ENCODE assay signal across 19 cellular contexts in genomic region chr15:44670087-44670945, GRCh38. TPM values are rescaled to one million over a fixed set of nuclear protein-coding genes. Genes with fewer than 3 reads are reported as not detected.
DNase-seq lines count a peak whose midpoint lies in the region; ATAC-seq and TF ChIP-seq lines count a peak whose summit lies in the region.
"Had no signal": no experiment of that assay in that cellular context is flagged by ENCODE, and none has a peak within 500 bp of the region (broad histone marks: within the 10 kb centered on the region; RNA-seq: fewer than 3 reads in every experiment).

No MANE protein-coding gene starts in this region.

- WGBS in spleen, 5 donors = 84 to 95% (median 87%) methylated on average over 6 of the region's 6 CpGs

- H3K9me3 ChIP-seq in OCI-LY7 (ENCODE audit: low read length) (no peaks in the 10 kb centered on the region), spleen (no peaks in the 10 kb centered on the region)
- H3K9me3 ChIP-seq: A549, gastroesophageal sphincter, sigmoid colon, upper lobe of left lung had no signal

- peak overlapping the region; percentile 52 for H3K27ac Mint-ChIP-seq in activated CD4-positive, alpha-beta T cell treated with anti-CD3 and anti-CD28 coated beads, Interleukin-2, amount 10 ng/mL, durations not matched to agents 7 days and 5 days
- H3K27ac Mint-ChIP-seq in central memory CD8-positive, alpha-beta T cell (ENCODE audit: low read depth) = peak overlapping the region; percentile 75

- BruUV-seq in OCI-LY7 (replicated peaks; lab: Mats Ljungman, UMichigan) = no TSS peak

- peaks cover 89% of the 10 kb centered on the region for H3K4me1 Mint-ChIP-seq in activated CD4-positive, alpha-beta T cell treated with anti-CD3 and anti-CD28 coated beads, Interleukin-2, amount 10 ng/mL, durations not matched to agents 7 days and 5 days
- peaks cover 67% of the 10 kb centered on the region for H3K4me1 Mint-ChIP-seq in central memory CD8-positive, alpha-beta T cell

- no peaks in the 10 kb centered on the region for H3K79me2 ChIP-seq in OCI-LY7 (ENCODE audit: insufficient read depth, low read depth, low read length)

- DNase-seq in activated CD4-positive, alpha-beta T cell treated with anti-CD3 and anti-CD28 coated beads, Interleukin-2, amount 10 ng/mL, durations not matched to agents 7 days and 5 days = no peak
- no peak for DNase-seq in activated CD4-positive, alpha-beta T cell treated with anti-CD3 and anti-CD28 coated beads for 48 hours
- DNase-seq in OCI-LY7 (ENCODE audit: low spot score) = peak; percentile 61
- DNase-seq in central memory CD8-positive, alpha-beta T cell (ENCODE audit: low spot score in 2 of 2) = no peak
- DNase-seq in spleen = no peak
- DNase-seq in NOMO-1 (lab: John Stamatoyannopoulos, UW; ENCODE audit: unreplicated experiment in 2 of 2) = no peak
- DNase-seq in NCI-H1092 treated with DMSO at 0.1 percent for 48 hours (lab: John Stamatoyannopoulos, UW) = no peak
- DNase-seq in DMS 273 treated with DMSO at 0.1 percent for 48 hours (lab: John Stamatoyannopoulos, UW) = no peak
- DNase-seq: activated T-cell treated with anti-CD3 and anti-CD28 coated beads, Interleukin-2, amount 50 U/mL, for 48 hours; mesendoderm; NCI-H748 treated with DMSO at 0.1 percent for 48 hours; nucleus accumbens; sigmoid colon; SW 1271; upper lobe of left lung had no signal

- H3K9me3 Mint-ChIP-seq in activated CD4-positive, alpha-beta T cell treated with anti-CD3 and anti-CD28 coated beads, Interleukin-2, amount 10 ng/mL, durations not matched to agents 7 days and 5 days = no peaks in the 10 kb centered on the region
- no peaks in the 10 kb centered on the region for H3K9me3 Mint-ChIP-seq in central memory CD8-positive, alpha-beta T cell

- H3K36me3 ChIP-seq in OCI-LY7 (ENCODE audit: insufficient read depth, low read length) (no peaks in the 10 kb centered on the region), spleen (peaks cover 0 to 17% (median 0%) of the 10 kb centered on the region in 6 donors)
- H3K36me3 ChIP-seq: gastroesophageal sphincter, sigmoid colon, upper lobe of left lung had no signal

- intact Hi-C loops in OCI-LY7 (cut with micrococcal nuclease; ENCODE audit: unreplicated experiment) (no loop called here), spleen (cut with DNase I; ENCODE audit: low total_unique reads) (no loop called here)

- no peak for TF ChIP-seq CTCF in OCI-LY7 (conservative IDR thresholded peaks at IDR 0.05; ENCODE audit: low read length)
- no peak for TF ChIP-seq CTCF in spleen (IDR thresholded peaks at IDR 0.05 in 8 of 11, conservative IDR thresholded peaks at IDR 0.05 in 3 of 11)

- CTCF ChIA-PET in activated CD4-positive, alpha-beta T cell treated with anti-CD3 and anti-CD28 coated beads, Interleukin-2, amount 10 ng/mL, durations not matched to agents 7 days and 5 days (lab: Charles Lee) = interaction anchor here (0.7 to 10.0 kb wide), 7 partner anchors 10 to 68 kb away, joined by 3 to 287 read pairs (median 5); partner anchors contain the start of genes B2M, PATL2 and TRIM69
- CTCF ChIA-PET in OCI-LY7 (lab: Charles Lee; ENCODE audit: unreplicated experiment) = no interaction called here

- no peak overlapping the region for H3K4me3 Mint-ChIP-seq in activated CD4-positive, alpha-beta T cell treated with anti-CD3 and anti-CD28 coated beads, Interleukin-2, amount 10 ng/mL, durations not matched to agents 7 days and 5 days
- peak overlapping the region; percentile 29 for H3K4me3 Mint-ChIP-seq in central memory CD8-positive, alpha-beta T cell

- POLR2A ChIA-PET in activated CD4-positive, alpha-beta T cell treated with anti-CD3 and anti-CD28 coated beads, Interleukin-2, amount 10 ng/mL, durations not matched to agents 7 days and 5 days (lab: Charles Lee) = interaction anchor here (1.2 kb wide), 1 partner anchor 49 kb away, joined by 7 read pairs; no protein-coding TSS in a partner anchor
- POLR2A ChIA-PET in OCI-LY7 (lab: Charles Lee) = interaction anchor here (0.6 to 1.6 kb wide), 7 partner anchors 10 to 131 kb away, joined by 3 to 6 read pairs (median 4); partner anchors contain the start of gene TRIM69

- H3K4me1 ChIP-seq in OCI-LY7 (ENCODE audit: insufficient read depth, low read length, poor library complexity, severe bottlenecking) (peaks cover 61% of the 10 kb centered on the region), spleen (peaks cover 12 to 96% (median 68%) of the 10 kb centered on the region in 6 donors)
- H3K4me1 ChIP-seq: A549, gastroesophageal sphincter, sigmoid colon had no signal

- peak overlapping the region; percentile 46 for H3K4me2 ChIP-seq in OCI-LY7 (ENCODE audit: low read length)
- H3K4me2 ChIP-seq: A549 had no signal

- H2AFZ ChIP-seq in OCI-LY7 (ENCODE audit: low read length) = peak overlapping the region; percentile 45; the same call in 1 of the 2 replicates

- no peaks in the 10 kb centered on the region for H4K20me1 ChIP-seq in OCI-LY7 (ENCODE audit: insufficient read depth, low read length)

- peaks cover 24% of the 10 kb centered on the region for H3K36me3 Mint-ChIP-seq in activated CD4-positive, alpha-beta T cell treated with anti-CD3 and anti-CD28 coated beads, Interleukin-2, amount 10 ng/mL, durations not matched to agents 7 days and 5 days (ENCODE audit: low read depth)
- peaks cover 18% of the 10 kb centered on the region for H3K36me3 Mint-ChIP-seq in central memory CD8-positive, alpha-beta T cell (ENCODE audit: insufficient read depth)

- no peaks in the 10 kb centered on the region for H3K9me2 ChIP-seq in OCI-LY7 (ENCODE audit: insufficient read depth, low read length)

- H3K27me3 Mint-ChIP-seq in activated CD4-positive, alpha-beta T cell treated with anti-CD3 and anti-CD28 coated beads, Interleukin-2, amount 10 ng/mL, durations not matched to agents 7 days and 5 days = no peaks in the 10 kb centered on the region
- H3K27me3 Mint-ChIP-seq in central memory CD8-positive, alpha-beta T cell = no peaks in the 10 kb centered on the region

- no peaks in the 10 kb centered on the region for H3K27me3 ChIP-seq in spleen (replicated peaks in 1 of 7)
- H3K27me3 ChIP-seq: sigmoid colon, upper lobe of left lung had no signal

- TF ChIP-seq POLR2A in spleen (IDR thresholded peaks at IDR 0.05) = no peak

- H3K4me3 ChIP-seq in OCI-LY7 (ENCODE audit: low read depth, low read length, poor library complexity, severe bottlenecking) (no peak overlapping the region), spleen (no peak overlapping the region)
- H3K4me3 ChIP-seq: A549, coronary artery, gastroesophageal sphincter, sigmoid colon, upper lobe of left lung had no signal

- H3K27ac ChIP-seq in OCI-LY7 (ENCODE audit: low read depth, low read length, poor library complexity, severe bottlenecking) = peak overlapping the region; percentile 59
- peak overlapping the region in 7 of 8 donors; percentile 27 to 100 (median 63) for H3K27ac ChIP-seq in spleen
- H3K27ac ChIP-seq: A549, coronary artery, epithelial cell of prostate, gastroesophageal sphincter, sigmoid colon, upper lobe of left lung had no signal

- ATAC-seq in central memory CD8-positive, alpha-beta T cell (replicated peaks; ENCODE audit: extremely low read depth, poor library complexity, severe bottlenecking) = no peak
- ATAC-seq: A549, gastroesophageal sphincter had no signal

RNA-seq across cellular contexts. Expression of gene SPG11, which starts 6.9 kb away (rescaled TPM):
- 10 to 100 TPM; 69.2 to 77.6 TPM for total RNA-seq in activated CD4-positive, alpha-beta T cell treated with anti-CD3 and anti-CD28 coated beads, Interleukin-2, amount 10 ng/mL, durations not matched to agents 7 days and 5 days
- 65.2 and 69.1 TPM in 2 replicates for total RNA-seq in OCI-LY7 (2014; rRNA removed; shearing (Covaris generic))
- 92.8 and 126 TPM in 2 replicates for total RNA-seq in OCI-LY7 (2022)
- total RNA-seq in spleen = 100 to 1,000 TPM; 119 to 218 (median 143) TPM
- 10 to 100 TPM; 37.4 to 53.2 (median 41.2) TPM for polyA plus RNA-seq in spleen

RNA-seq across cellular contexts. Expression of gene PATL2, which starts 40.8 kb away (rescaled TPM):
- total RNA-seq in activated CD4-positive, alpha-beta T cell treated with anti-CD3 and anti-CD28 coated beads, Interleukin-2, amount 10 ng/mL, durations not matched to agents 7 days and 5 days = 10 to 100 TPM; 15.9 to 20.5 TPM
- total RNA-seq in OCI-LY7 (2014; rRNA removed; shearing (Covaris generic)) = 1.1 and 4.8 TPM in 2 replicates
- total RNA-seq in OCI-LY7 (2022) (8.6 and 8.8 TPM in 2 replicates), spleen (10 to 100 TPM; 17.0 to 36.9 (median 28.3) TPM)
- 10 to 100 TPM; 26.0 to 64.2 (median 35.6) TPM for polyA plus RNA-seq in spleen

RNA-seq across cellular contexts. Expression of gene B2M, which starts 41.0 kb away (rescaled TPM):
- over 10,000 TPM in 1 of 2 experiments, 1,000 to 10,000 TPM in 1; 9,253 to 11,726 TPM for total RNA-seq in activated CD4-positive, alpha-beta T cell treated with anti-CD3 and anti-CD28 coated beads, Interleukin-2, amount 10 ng/mL, durations not matched to agents 7 days and 5 days
- 1,738 and 1,761 TPM in 2 replicates for total RNA-seq in OCI-LY7 (2014; rRNA removed; shearing (Covaris generic))
- total RNA-seq in OCI-LY7 (2022) (1,161 and 1,369 TPM in 2 replicates), spleen (over 10,000 TPM in 1 of 7 donors, 1,000 to 10,000 TPM in 6; 5,238 to 10,333 (median 6,268) TPM)
- polyA plus RNA-seq in spleen = 1,000 to 10,000 TPM; 3,969 to 5,676 (median 5,369) TPM
